Comparison of ENCODE assay signal across 8 cellular contexts in genomic region chr5:179906294-179906794, GRCh38. TPM values are rescaled to one million over a fixed set of nuclear protein-coding genes. Genes with fewer than 3 reads are reported as not detected.
DNase-seq lines count a peak whose midpoint lies in the region; ATAC-seq lines count a peak whose summit lies in the region.

No MANE protein-coding gene starts in this region.

- peak overlapping the region; percentile 66 for H3K4me3 ChIP-seq in iPS-18a (ENCODE audit: low read length)
- peak overlapping the region in 4 of 5 donors; percentile 71 to 81 (median 76) for H3K4me3 ChIP-seq in subcutaneous abdominal adipose tissue (ENCODE audit: low read depth in 1 of 5, low read length in 5 of 5)

- H3K27me3 Mint-ChIP-seq in T-helper 2 cell treated with Interferon-gamma antibody and Interleukin-4, amounts not matched to agents 5 μg/mL and 100 μg/mL, for 36 hours (ENCODE audit: low read depth), result no peaks in the 10 kb centered on the region
- H3K27me3 Mint-ChIP-seq in activated CD8-positive, alpha-beta T cell treated with anti-CD3 and anti-CD28 coated beads, Interleukin-2, amount 10 ng/mL, durations not matched to agents 7 days and 5 days (ENCODE audit: low read depth), result no peaks in the 10 kb centered on the region

- H3K9ac ChIP-seq in iPS-18a (ENCODE audit: low read length) (peak overlapping the region; percentile 58), subcutaneous abdominal adipose tissue (ENCODE audit: low read length in 5 of 5) (peak overlapping the region in 3 of 5 donors; percentile 77 to 89 (median 85))

- H3K9me3 Mint-ChIP-seq in T-helper 2 cell treated with Interferon-gamma antibody and Interleukin-4, amounts not matched to agents 5 μg/mL and 100 μg/mL, for 36 hours, result no peaks in the 10 kb centered on the region
- H3K9me3 Mint-ChIP-seq in activated CD8-positive, alpha-beta T cell treated with anti-CD3 and anti-CD28 coated beads, Interleukin-2, amount 10 ng/mL, durations not matched to agents 7 days and 5 days (ENCODE audit: insufficient read depth), result no peaks in the 10 kb centered on the region

- H3K27me3 ChIP-seq in iPS-18a (ENCODE audit: control insufficient read depth, insufficient read depth, low read length) (no peaks in the 10 kb centered on the region), subcutaneous abdominal adipose tissue (ENCODE audit: control insufficient read depth in 5 of 5, insufficient read depth in 4 of 5, low read length in 5 of 5) (no peaks in the 10 kb centered on the region)

- H3K4me1 ChIP-seq in iPS-18a (ENCODE audit: control insufficient read depth, low read depth, low read length) (no peaks in the 10 kb centered on the region), subcutaneous abdominal adipose tissue (ENCODE audit: control insufficient read depth in 5 of 5, insufficient read depth in 5 of 5, low read length in 5 of 5) (peaks cover 1 to 40% (median 30%) of the 10 kb centered on the region in 5 donors)

- no peak for DNase-seq in T-helper 2 cell treated with Interferon-gamma antibody and Interleukin-4, amounts not matched to agents 5 μg/mL and 100 μg/mL, for 36 hours (ENCODE audit: low spot score)
- no peak for DNase-seq in T-helper 2 cell
- no peak for DNase-seq in activated CD8-positive, alpha-beta T cell treated with anti-CD3 and anti-CD28 coated beads, Interleukin-2, amount 10 ng/mL, durations not matched to agents 7 days and 5 days
- DNase-seq in amniotic stem cell (lab: John Stamatoyannopoulos, UW), result no peak

- POLR2A ChIA-PET in activated CD8-positive, alpha-beta T cell treated with anti-CD3 and anti-CD28 coated beads, Interleukin-2, amount 10 ng/mL, durations not matched to agents 7 days and 5 days (lab: Charles Lee), result interaction anchor here (1.2 to 1.3 kb wide), 2 partner anchors 8 to 104 kb away, joined by 3 to 4 read pairs; no protein-coding TSS in a partner anchor

- H3K9me3 ChIP-seq in iPS-18a (ENCODE audit: control insufficient read depth, low read depth, low read length) (no peaks in the 10 kb centered on the region), subcutaneous abdominal adipose tissue (ENCODE audit: control insufficient read depth in 5 of 5, low read length in 5 of 5) (no peaks in the 10 kb centered on the region)

- CTCF ChIA-PET in activated CD8-positive, alpha-beta T cell treated with anti-CD3 and anti-CD28 coated beads, Interleukin-2, amount 10 ng/mL, durations not matched to agents 7 days and 5 days (lab: Charles Lee), result interaction anchor here (1.1 to 2.2 kb wide), 3 partner anchors 68 to 143 kb away, joined by 3 to 13 read pairs (median 7); no protein-coding TSS in a partner anchor

- H3K36me3 ChIP-seq in iPS-18a (ENCODE audit: control insufficient read depth, low read depth, low read length) (peaks cover 6% of the 10 kb centered on the region), subcutaneous abdominal adipose tissue (ENCODE audit: control insufficient read depth in 5 of 5, insufficient read depth in 5 of 5, low read length in 5 of 5) (peaks cover 0 to 29% (median 20%) of the 10 kb centered on the region in 5 donors)

- H3K4me3 Mint-ChIP-seq in T-helper 2 cell treated with Interferon-gamma antibody and Interleukin-4, amounts not matched to agents 5 μg/mL and 100 μg/mL, for 36 hours, result peak overlapping the region; percentile 85
- peak overlapping the region; percentile 85 for H3K4me3 Mint-ChIP-seq in activated CD8-positive, alpha-beta T cell treated with anti-CD3 and anti-CD28 coated beads, Interleukin-2, amount 10 ng/mL, durations not matched to agents 7 days and 5 days

- H3K27ac ChIP-seq in iPS-18a (ENCODE audit: low read length) (no peak overlapping the region), subcutaneous abdominal adipose tissue (ENCODE audit: low read depth, low read length) (peak overlapping the region; percentile 46)

- peaks cover 10% of the 10 kb centered on the region for H3K4me1 Mint-ChIP-seq in T-helper 2 cell treated with Interferon-gamma antibody and Interleukin-4, amounts not matched to agents 5 μg/mL and 100 μg/mL, for 36 hours (ENCODE audit: low read depth)
- peaks cover 17% of the 10 kb centered on the region for H3K4me1 Mint-ChIP-seq in activated CD8-positive, alpha-beta T cell treated with anti-CD3 and anti-CD28 coated beads, Interleukin-2, amount 10 ng/mL, durations not matched to agents 7 days and 5 days (ENCODE audit: low read depth)

- peaks cover 13% of the 10 kb centered on the region for H3K36me3 Mint-ChIP-seq in T-helper 2 cell treated with Interferon-gamma antibody and Interleukin-4, amounts not matched to agents 5 μg/mL and 100 μg/mL, for 36 hours (ENCODE audit: low read depth)
- peaks cover 21% of the 10 kb centered on the region for H3K36me3 Mint-ChIP-seq in activated CD8-positive, alpha-beta T cell treated with anti-CD3 and anti-CD28 coated beads, Interleukin-2, amount 10 ng/mL, durations not matched to agents 7 days and 5 days (ENCODE audit: low read depth)

- no peak overlapping the region for H3K27ac Mint-ChIP-seq in T-helper 2 cell treated with Interferon-gamma antibody and Interleukin-4, amounts not matched to agents 5 μg/mL and 100 μg/mL, for 36 hours
- no peak overlapping the region for H3K27ac Mint-ChIP-seq in activated CD8-positive, alpha-beta T cell treated with anti-CD3 and anti-CD28 coated beads, Interleukin-2, amount 10 ng/mL, durations not matched to agents 7 days and 5 days

- no peak for ATAC-seq in activated CD8-positive, alpha-beta T cell treated with anti-CD3 and anti-CD28 coated beads, Interleukin-2, amount 10 ng/mL, durations not matched to agents 7 days and 5 days
- no peak for ATAC-seq in HG02610 (IDR thresholded peaks at IDR 0.05; ENCODE audit: unreplicated experiment)
- ATAC-seq in GM21825 (IDR thresholded peaks at IDR 0.05; ENCODE audit: unreplicated experiment), result no peak

RNA-seq across cellular contexts. Expression of gene TBC1D9B, which starts 1.4 kb away (rescaled TPM):
- 10 to 100 TPM; 70.5 to 72.7 TPM for total RNA-seq in activated CD8-positive, alpha-beta T cell treated with anti-CD3 and anti-CD28 coated beads, Interleukin-2, amount 10 ng/mL, durations not matched to agents 7 days and 5 days

RNA-seq across cellular contexts. Expression of gene MRNIP, which starts 47.7 kb away (rescaled TPM):
- total RNA-seq in activated CD8-positive, alpha-beta T cell treated with anti-CD3 and anti-CD28 coated beads, Interleukin-2, amount 10 ng/mL, durations not matched to agents 7 days and 5 days, result 10 to 100 TPM; 16.1 to 17.1 TPM
